Comparison of ENCODE assay signal across 34 cellular contexts in genomic region chr5:26791433-26791832, GRCh38.
DNase-seq lines count a peak whose midpoint lies in the region; ATAC-seq and TF ChIP-seq lines count a peak whose summit lies in the region.
"Had no signal": no experiment of that assay in that cellular context is flagged by ENCODE, and none has a peak within 500 bp of the region (broad histone marks: within the 10 kb centered on the region; RNA-seq: fewer than 3 reads in every experiment).

No MANE protein-coding gene starts in this region.

- no peaks in the 10 kb centered on the region for H3K9me3 Mint-ChIP-seq in GM23338
- H3K9me3 Mint-ChIP-seq in neural progenitor cell = peaks cover 2% of the 10 kb centered on the region
- H3K9me3 Mint-ChIP-seq: brain had no signal

- H3K4me2 ChIP-seq in GM23338 (no peak overlapping the region), neural progenitor cell (no peak overlapping the region)

- H3F3A ChIP-seq in GM23338 (replicated peaks; ENCODE audit: low read depth) (no peaks in the 10 kb centered on the region), neural progenitor cell (ENCODE audit: low read depth) (no peaks in the 10 kb centered on the region)

- H3K27me3 ChIP-seq in GM23338 (ENCODE audit: insufficient read depth) = no peaks in the 10 kb centered on the region
- no peaks in the 10 kb centered on the region for H3K27me3 ChIP-seq in neural progenitor cell
- H3K27me3 ChIP-seq: adrenal gland, dorsolateral prefrontal cortex, heart right ventricle, upper lobe of right lung had no signal

- H2AFZ ChIP-seq in GM23338 (no peak overlapping the region), neural progenitor cell (replicated peaks) (peak overlapping the region; percentile 6)
- H2AFZ ChIP-seq: GM23248 had no signal

- no peaks in the 10 kb centered on the region for H3K9me3 ChIP-seq in neural progenitor cell (ENCODE audit: low read depth)
- H3K9me3 ChIP-seq: adrenal gland, heart right ventricle, upper lobe of right lung had no signal

- H4K20me1 ChIP-seq in GM23338 (replicated peaks; ENCODE audit: insufficient read depth) = no peaks in the 10 kb centered on the region
- H4K20me1 ChIP-seq in neural progenitor cell (ENCODE audit: low read depth) = no peaks in the 10 kb centered on the region

- H3K79me2 ChIP-seq in GM23338 (replicated peaks; ENCODE audit: insufficient read depth) (no peaks in the 10 kb centered on the region), neural progenitor cell (ENCODE audit: low read depth) (no peaks in the 10 kb centered on the region)

- H3K27me3 Mint-ChIP-seq in GM23338 (ENCODE audit: insufficient read depth, low read depth, poor library complexity) = no peaks in the 10 kb centered on the region
- peaks cover 2% of the 10 kb centered on the region for H3K27me3 Mint-ChIP-seq in neural progenitor cell (ENCODE audit: insufficient read depth, low read depth)
- H3K27me3 Mint-ChIP-seq: activated CD4-positive, alpha-beta T cell treated with anti-CD3 and anti-CD28 coated beads for 36 hours; activated naive CD4-positive, alpha-beta T cell treated with anti-CD3 and anti-CD28 coated beads, Interleukin-2, amount 10 ng/mL, durations not matched to agents 7 days and 5 days; activated T-helper 17 cell treated with anti-CD3 and anti-CD28 coated beads, Interleukin-2, amount 50 U/mL, for 72 hours; B cell; brain; CD4-positive, alpha-beta memory T cell; naive thymus-derived CD8-positive, alpha-beta T cell had no signal

- H3K9ac ChIP-seq in neural progenitor cell = no peak overlapping the region
- H3K9ac ChIP-seq: GM23248 had no signal

- H3K27ac ChIP-seq in GM23338 (ENCODE audit: low read depth) (no peak overlapping the region), neural progenitor cell (no peak overlapping the region)
- H3K27ac ChIP-seq: adrenal gland, dorsolateral prefrontal cortex, GM23248, heart right ventricle, HL-60, skin epidermis, upper lobe of right lung, VCaP had no signal

- no peaks in the 10 kb centered on the region for H3K4me1 ChIP-seq in GM23338 (ENCODE audit: insufficient read depth)
- H3K4me1 ChIP-seq in neural progenitor cell = no peaks in the 10 kb centered on the region
- H3K4me1 ChIP-seq: adrenal gland, heart right ventricle, upper lobe of right lung had no signal

- H3K4me3 ChIP-seq in GM23338 (no peak overlapping the region), choroid plexus epithelial cell (ENCODE audit: low read depth, low read length) (no peak overlapping the region), neural progenitor cell (no peak overlapping the region)
- H3K4me3 ChIP-seq: adrenal gland, dorsolateral prefrontal cortex, GM23248, heart right ventricle, skin epidermis, upper lobe of right lung had no signal

- H3K36me3 ChIP-seq in GM23338 (ENCODE audit: insufficient read depth) (no peaks in the 10 kb centered on the region), neural progenitor cell (no peaks in the 10 kb centered on the region)
- H3K36me3 ChIP-seq: adrenal gland, heart right ventricle, upper lobe of right lung had no signal

- ATAC-seq in GM23338 = no peak
- ATAC-seq: activated CD4-positive, alpha-beta T cell treated with anti-CD3 and anti-CD28 coated beads for 36 hours; activated T-helper 17 cell treated with anti-CD3 and anti-CD28 coated beads, Interleukin-2, amount 50 U/mL, for 72 hours; heart right ventricle; left ventricle myocardium superior; naive thymus-derived CD8-positive, alpha-beta T cell; upper lobe of right lung had no signal

- DNase-seq in GM23338 (ENCODE audit: low spot score) = no peak
- peak; percentile 14 for DNase-seq in M059J (ENCODE audit: low read depth)
- DNase-seq in choroid plexus epithelial cell (ENCODE audit: low read depth) = peak; percentile 34
- no peak for DNase-seq in neural progenitor cell (ENCODE audit: low spot score)
- no peak for DNase-seq in HPDE6-E6E7 (ENCODE audit: extremely low spot score)
- DNase-seq in middle frontal gyrus (ENCODE audit: extremely low spot score, low spot score) = no peak
- no peak for DNase-seq in NCI-H128 (lab: John Stamatoyannopoulos, UW; ENCODE audit: unreplicated experiment)
- DNase-seq in activated CD4-positive, alpha-beta T cell treated with anti-CD3 and anti-CD28 coated beads, Interleukin-2, amount 50 U/mL, for 4 hours = no peak
- DNase-seq: activated CD4-positive, alpha-beta T cell treated with anti-CD3 and anti-CD28 coated beads for 36 hours; activated naive CD4-positive, alpha-beta T cell treated with anti-CD3 and anti-CD28 coated beads, Interleukin-2, amount 10 ng/mL, durations not matched to agents 7 days and 5 days; adrenal gland; CD4-positive, alpha-beta memory T cell; cerebellar nuclear complex; dorsolateral prefrontal cortex; GM23248; heart right ventricle; IMR-90; left ventricle myocardium superior; midbrain; naive thymus-derived CD8-positive, alpha-beta T cell; NCI-H1092; NCI-H187; NCI-H2171; NCI-H510A; SHP77; stimulated activated naive CD4-positive, alpha-beta T cell; upper lobe of right lung had no signal

- no peak overlapping the region for H3K4me3 Mint-ChIP-seq in GM23338
- H3K4me3 Mint-ChIP-seq in neural progenitor cell = no peak overlapping the region
- H3K4me3 Mint-ChIP-seq: activated CD4-positive, alpha-beta T cell treated with anti-CD3 and anti-CD28 coated beads for 36 hours; activated naive CD4-positive, alpha-beta T cell treated with anti-CD3 and anti-CD28 coated beads, Interleukin-2, amount 10 ng/mL, durations not matched to agents 7 days and 5 days; activated T-helper 17 cell treated with anti-CD3 and anti-CD28 coated beads, Interleukin-2, amount 50 U/mL, for 72 hours; B cell; brain; CD4-positive, alpha-beta memory T cell; naive thymus-derived CD8-positive, alpha-beta T cell; T-helper 2 cell treated with Interferon-gamma antibody and Interleukin-4, amounts not matched to agents 5 μg/mL and 100 μg/mL, for 36 hours had no signal

- TF ChIP-seq CTCF in GM23338 (conservative IDR thresholded peaks at IDR 0.05; ENCODE audit: low read depth in 2 of 2) (no peak), choroid plexus epithelial cell (conservative IDR thresholded peaks at IDR 0.05; ENCODE audit: low read depth, low read length) (no peak), neural progenitor cell (IDR thresholded peaks at IDR 0.05) (no peak)

- no peaks in the 10 kb centered on the region for H3K36me3 Mint-ChIP-seq in GM23338 (ENCODE audit: low read depth)
- H3K36me3 Mint-ChIP-seq in neural progenitor cell = no peaks in the 10 kb centered on the region
- H3K36me3 Mint-ChIP-seq: activated naive CD4-positive, alpha-beta T cell treated with anti-CD3 and anti-CD28 coated beads, Interleukin-2, amount 10 ng/mL, durations not matched to agents 7 days and 5 days; brain; CD4-positive, alpha-beta memory T cell; naive thymus-derived CD8-positive, alpha-beta T cell had no signal

- H3K4me1 Mint-ChIP-seq in GM23338 = peaks cover 5% of the 10 kb centered on the region; the same call in 1 of the 3 replicates
- H3K4me1 Mint-ChIP-seq in neural progenitor cell = peaks cover 4% of the 10 kb centered on the region
- H3K4me1 Mint-ChIP-seq: activated CD4-positive, alpha-beta T cell treated with anti-CD3 and anti-CD28 coated beads for 36 hours; activated naive CD4-positive, alpha-beta T cell treated with anti-CD3 and anti-CD28 coated beads, Interleukin-2, amount 10 ng/mL, durations not matched to agents 7 days and 5 days; activated T-helper 17 cell treated with anti-CD3 and anti-CD28 coated beads, Interleukin-2, amount 50 U/mL, for 72 hours; B cell; brain; CD4-positive, alpha-beta memory T cell; naive thymus-derived CD8-positive, alpha-beta T cell had no signal

- H3K9me2 ChIP-seq in GM23338 (ENCODE audit: insufficient read depth) = no peaks in the 10 kb centered on the region

- H3K27ac Mint-ChIP-seq in GM23338 (peak overlapping the region; percentile 22; the same call in 1 of the 2 replicates), neural progenitor cell (no peak overlapping the region)
- H3K27ac Mint-ChIP-seq: activated CD4-positive, alpha-beta T cell treated with anti-CD3 and anti-CD28 coated beads for 36 hours; activated naive CD4-positive, alpha-beta T cell treated with anti-CD3 and anti-CD28 coated beads, Interleukin-2, amount 10 ng/mL, durations not matched to agents 7 days and 5 days; activated T-helper 17 cell treated with anti-CD3 and anti-CD28 coated beads, Interleukin-2, amount 50 U/mL, for 72 hours; B cell; brain; CD4-positive, alpha-beta memory T cell; naive thymus-derived CD8-positive, alpha-beta T cell; T-helper 2 cell treated with Interferon-gamma antibody and Interleukin-4, amounts not matched to agents 5 μg/mL and 100 μg/mL, for 36 hours had no signal

TF ChIP-seq in GM23338, 12 proteins besides CTCF, POLR2A, EP300 and RAD21 (continues in another document):
- no peak for TF ChIP-seq ZNF114 (CRISPR knock-in tag; IDR thresholded peaks at IDR 0.05)
- TF ChIP-seq NANOG (IDR thresholded peaks at IDR 0.05; ENCODE audit: borderline replicate concordance) = no peak

Comparison
In these comparisons a context has a peak if more than half of its experiments do, and no peak if none do; other contexts are left out.
1. DNase-seq: peak in M059J (single experiment) and choroid plexus epithelial cell (single experiment); none in GM23338 (single experiment), neural progenitor cell (single experiment), HPDE6-E6E7 (single experiment), middle frontal gyrus (single experiment), NCI-H128 (single experiment) and activated CD4-positive, alpha-beta T cell treated with anti-CD3 and anti-CD28 coated beads, Interleukin-2, amount 50 U/mL, for 4 hours (0 of 2).